In genomic region chr1:66533804-66534745, GRCh38 we compare ENCODE assay signal across 8 cellular contexts. TPM values are rescaled to one million over a fixed set of nuclear protein-coding genes. Genes with fewer than 3 reads are reported as not detected.
A peak's percentile ranks its signal among the peaks of the same experiment; 100 is the strongest.
DNase-seq lines count a peak whose midpoint lies in the region; ATAC-seq, FAIRE-seq and TF ChIP-seq lines count a peak whose summit lies in the region.

A gene with protein sequence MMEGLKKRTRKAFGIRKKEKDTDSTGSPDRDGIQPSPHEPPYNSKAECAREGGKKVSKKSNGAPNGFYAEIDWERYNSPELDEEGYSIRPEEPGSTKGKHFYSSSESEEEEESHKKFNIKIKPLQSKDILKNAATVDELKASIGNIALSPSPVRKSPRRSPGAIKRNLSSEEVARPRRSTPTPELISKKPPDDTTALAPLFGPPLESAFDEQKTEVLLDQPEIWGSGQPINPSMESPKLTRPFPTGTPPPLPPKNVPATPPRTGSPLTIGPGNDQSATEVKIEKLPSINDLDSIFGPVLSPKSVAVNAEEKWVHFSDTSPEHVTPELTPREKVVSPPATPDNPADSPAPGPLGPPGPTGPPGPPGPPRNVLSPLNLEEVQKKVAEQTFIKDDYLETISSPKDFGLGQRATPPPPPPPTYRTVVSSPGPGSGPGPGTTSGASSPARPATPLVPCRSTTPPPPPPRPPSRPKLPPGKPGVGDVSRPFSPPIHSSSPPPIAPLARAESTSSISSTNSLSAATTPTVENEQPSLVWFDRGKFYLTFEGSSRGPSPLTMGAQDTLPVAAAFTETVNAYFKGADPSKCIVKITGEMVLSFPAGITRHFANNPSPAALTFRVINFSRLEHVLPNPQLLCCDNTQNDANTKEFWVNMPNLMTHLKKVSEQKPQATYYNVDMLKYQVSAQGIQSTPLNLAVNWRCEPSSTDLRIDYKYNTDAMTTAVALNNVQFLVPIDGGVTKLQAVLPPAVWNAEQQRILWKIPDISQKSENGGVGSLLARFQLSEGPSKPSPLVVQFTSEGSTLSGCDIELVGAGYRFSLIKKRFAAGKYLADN (plus strand): TSS chr1:66534153. CDS start chr1:66534359, 206 bp downstream.

- H3K9me3 Mint-ChIP-seq in neural crest cell = no peaks in the 10 kb centered on the region

- peak within 1 kb of the TSS; percentile 81 for H3K9ac ChIP-seq in adipocyte (ENCODE audit: low read length)

- H3K27ac Mint-ChIP-seq in neural crest cell (ENCODE audit: unreplicated experiment) = peak within 1 kb of the TSS; percentile 66

- peak within 1 kb of the TSS; percentile 89 for H3K4me3 Mint-ChIP-seq in neural crest cell

- H3K4me1 ChIP-seq in adipocyte (ENCODE audit: control insufficient read depth, insufficient read depth, low read length) = peaks cover 5% of the 10 kb centered on the region

- CTCF ChIA-PET in AG04449 (lab: Yijun Ruan, JAX) = interaction anchor here (1.4 to 8.2 kb wide), 3 partner anchors 10 to 192 kb away, joined by 3 to 43 read pairs (median 12); no protein-coding TSS in a partner anchor

- POLR2A ChIA-PET in AG04449 (lab: Yijun Ruan, JAX) = interaction anchor here (0.6 to 1.9 kb wide), 9 partner anchors 19 to 90 kb away, joined by 3 to 6 read pairs (median 3); no protein-coding TSS in a partner anchor

- ATAC-seq in Right ventricle myocardium inferior = peak; percentile 90
- no peak for ATAC-seq in GM21825 (IDR thresholded peaks at IDR 0.05; ENCODE audit: unreplicated experiment)

- FAIRE-seq in urothelium cell line (lab: Jason Lieb, UNC) = no peak

- H3K4me1 Mint-ChIP-seq in neural crest cell = peaks cover 16% of the 10 kb centered on the region

- no peaks in the 10 kb centered on the region for H3K36me3 ChIP-seq in adipocyte (ENCODE audit: control insufficient read depth, insufficient read depth, low read length, severe bottlenecking)

- H3K27me3 ChIP-seq in adipocyte (replicated peaks; ENCODE audit: control insufficient read depth, insufficient read depth, low read length) = no peaks in the 10 kb centered on the region

- peaks cover 31% of the 10 kb centered on the region for H3K27me3 Mint-ChIP-seq in neural crest cell (ENCODE audit: low read depth)

- H3K9me3 ChIP-seq in adipocyte (ENCODE audit: control insufficient read depth, low read length) = no peaks in the 10 kb centered on the region

- DNase-seq in AG04449 (ENCODE audit: low read depth, low spot score) (peak; percentile 38), HFF-Myc (ENCODE audit: extremely low read depth, low read depth) (no peak), adipocyte (ENCODE audit: low read depth) (peak; percentile 85), Right ventricle myocardium inferior (ENCODE audit: missing footprints) (peak; percentile 52), neural crest cell (ENCODE audit: low read depth, low spot score) (peak; percentile 14), urothelium cell line (ENCODE audit: low spot score) (no peak)
- DNase-seq in activated CD4-positive, CD25-positive, alpha-beta regulatory T cell treated with anti-CD3 and anti-CD28 coated beads, Interleukin-2, amount 50 U/mL, for 72 hours = no peak

- H3K36me3 Mint-ChIP-seq in neural crest cell (ENCODE audit: low read depth) = no peaks in the 10 kb centered on the region

- intact Hi-C loops in Right ventricle myocardium inferior (cut with DNase I) = loop anchor here (5.0 kb wide), 1 partner anchor 63 kb away; no protein-coding TSS in a partner anchor

- H3K4me3 ChIP-seq in AG04449 (ENCODE audit: low read depth, low read length) = peak within 1 kb of the TSS; percentile 65
- H3K4me3 ChIP-seq in HFF-Myc (replicated peaks; ENCODE audit: low read depth, low read length) = peak within 1 kb of the TSS; percentile 37
- H3K4me3 ChIP-seq in adipocyte (ENCODE audit: low read length) = peak within 1 kb of the TSS; percentile 79

- no peak for TF ChIP-seq CTCF in AG04449 (IDR thresholded peaks at IDR 0.05; ENCODE audit: insufficient read depth, low read length, missing control alignments)
- TF ChIP-seq CTCF in HFF-Myc (IDR thresholded peaks at IDR 0.05; ENCODE audit: low read depth, low read length, missing control alignments) = no peak
- TF ChIP-seq CTCF in neural crest cell (conservative IDR thresholded peaks at IDR 0.05) = no peak

RNA-seq across cellular contexts. Expression of the gene that starts here (rescaled TPM):
- total RNA-seq in Right ventricle myocardium inferior (3.5 TPM), neural crest cell (5.3 and 5.9 TPM in 2 replicates)

Comparison
In these comparisons a context has a peak if more than half of its experiments do, and no peak if none do; other contexts are left out.
1. DNase-seq: peak in AG04449 (single experiment), adipocyte (single experiment), Right ventricle myocardium inferior (single experiment) and neural crest cell (single experiment); none in HFF-Myc (single experiment), activated CD4-positive, CD25-positive, alpha-beta regulatory T cell treated with anti-CD3 and anti-CD28 coated beads, Interleukin-2, amount 50 U/mL, for 72 hours (single experiment) and urothelium cell line (single experiment).
2. Peak in every context shown above with its lines, with median percentiles within 50 percentile points of each other: H3K4me3 ChIP-seq.